Comparison of ENCODE assay signal across 11 cellular contexts in genomic region chr3:18648868-18649450, GRCh38.
"Had no signal": no experiment of that assay in that cellular context is flagged by ENCODE, and none has a peak within 500 bp of the region (broad histone marks: within the 10 kb centered on the region; RNA-seq: fewer than 3 reads in every experiment).

No MANE protein-coding gene starts in this region.

- H3K4me1 ChIP-seq: body of pancreas, gastrocnemius medialis, testis had no signal

- H3K27me3 ChIP-seq: body of pancreas, gastrocnemius medialis, heart right ventricle, neutrophil, testis had no signal

- H3K27ac ChIP-seq: body of pancreas, gastrocnemius medialis, neutrophil, testis had no signal

- H3K4me3 Mint-ChIP-seq: naive B cell had no signal

- H3K36me3 ChIP-seq: gastrocnemius medialis, heart right ventricle, neutrophil had no signal

- H3K27ac Mint-ChIP-seq: naive B cell had no signal

- H3K36me3 Mint-ChIP-seq: naive B cell had no signal

- H3K4me1 Mint-ChIP-seq: naive B cell had no signal

- H3K9me3 ChIP-seq: body of pancreas, gastrocnemius medialis, heart right ventricle, neutrophil, testis had no signal

- ATAC-seq: body of pancreas, gastrocnemius medialis had no signal

- DNase-seq: amniotic stem cell; cortex of kidney; effector memory CD4-positive, alpha-beta T cell; gastrocnemius medialis; heart right ventricle; naive B cell; posterior cingulate gyrus; SIG-M5 had no signal

- H3K4me3 ChIP-seq: body of pancreas, gastrocnemius medialis, heart right ventricle, testis had no signal
